In genomic region chr1:3683197-3683596, GRCh38 we compare ENCODE assay signal across 26 cellular contexts. TPM values are rescaled to one million over a fixed set of nuclear protein-coding genes. Genes with fewer than 3 reads are reported as not detected.
"Had no signal": no experiment of that assay in that cellular context is flagged by ENCODE, and none has a peak within 500 bp of the region (broad histone marks: within the 10 kb centered on the region; RNA-seq: fewer than 3 reads in every experiment).

No MANE protein-coding gene starts in this region.

- H3K4me1 ChIP-seq: body of pancreas, SJSA1 had no signal

- H3K27ac ChIP-seq: body of pancreas, SJSA1 had no signal

- DNase-seq: activated CD4-positive, alpha-beta T cell treated with anti-CD3 and anti-CD28 coated beads for 48 hours; activated CD4-positive, alpha-beta T cell treated with anti-CD3 and anti-CD28 coated beads, Interleukin-2, amount 50 U/mL, for 4 hours; activated CD4-positive, CD25-positive, alpha-beta regulatory T cell treated with anti-CD3 and anti-CD28 coated beads, Interleukin-2, amount 50 U/mL, for 72 hours; activated CD8-positive, alpha-beta memory T cell treated with anti-CD3 and anti-CD28 coated beads, Interleukin-2, amount 10 ng/mL, durations not matched to agents 7 days and 5 days; activated effector memory CD4-positive, alpha-beta T cell treated with Interleukin-2 at 50 U/mL for 16 hours; activated naive CD4-positive, alpha-beta T cell; activated T-cell treated with anti-CD3 and anti-CD28 coated beads, Interleukin-2, amount 50 U/mL, for 24 hours; aorta; body of pancreas; central memory CD4-positive, alpha-beta T cell; Karpas-422; MM.1S; NCI-H146; NCI-H1930; NCI-H2171; NCI-H226; NCI-H510A; NCI-H526 treated with DMSO at 0.1 percent for 48 hours; NCI-H82 had no signal

- H3K36me3 ChIP-seq: SJSA1 had no signal

- H3K4me3 Mint-ChIP-seq: activated CD8-positive, alpha-beta memory T cell treated with anti-CD3 and anti-CD28 coated beads, Interleukin-2, amount 10 ng/mL, durations not matched to agents 7 days and 5 days; activated naive CD4-positive, alpha-beta T cell treated with anti-CD3 and anti-CD28 coated beads, Interleukin-2, amount 50 U/mL, for 24 hours; activated T-cell treated with anti-CD3 and anti-CD28 coated beads, Interleukin-2, amount 50 U/mL, for 24 hours; activated T-helper 1 cell treated with anti-CD3 and anti-CD28 coated beads, Interleukin-12 subunit alpha, Interleukin-12 subunit beta, Interleukin-2, Interleukin-4 antibody, amounts not matched to agents 30 ng/mL and 10 ng/mL and 1 ng/mL, durations not matched to agents 14 hours and 24 hours and 36 hours; T-helper 1 cell treated with Interleukin-12 subunit alpha and Interleukin-12 subunit beta and Interleukin-4 antibody, amounts not matched to agents 30 μg/mL and 1 μg/mL, for 36 hours had no signal

- H3K9me3 Mint-ChIP-seq: activated naive CD4-positive, alpha-beta T cell treated with anti-CD3 and anti-CD28 coated beads, Interleukin-2, amount 50 U/mL, for 24 hours; activated T-cell treated with anti-CD3 and anti-CD28 coated beads, Interleukin-2, amount 50 U/mL, for 24 hours; activated T-helper 1 cell treated with anti-CD3 and anti-CD28 coated beads, Interleukin-12 subunit alpha, Interleukin-12 subunit beta, Interleukin-2, Interleukin-4 antibody, amounts not matched to agents 30 ng/mL and 10 ng/mL and 1 ng/mL, durations not matched to agents 14 hours and 24 hours and 36 hours; T-helper 1 cell treated with Interleukin-12 subunit alpha and Interleukin-12 subunit beta and Interleukin-4 antibody, amounts not matched to agents 30 μg/mL and 1 μg/mL, for 36 hours had no signal

- H3K36me3 Mint-ChIP-seq: activated CD8-positive, alpha-beta memory T cell treated with anti-CD3 and anti-CD28 coated beads, Interleukin-2, amount 10 ng/mL, durations not matched to agents 7 days and 5 days; activated naive CD4-positive, alpha-beta T cell treated with anti-CD3 and anti-CD28 coated beads, Interleukin-2, amount 50 U/mL, for 24 hours had no signal

- H3K27ac Mint-ChIP-seq: activated CD8-positive, alpha-beta memory T cell treated with anti-CD3 and anti-CD28 coated beads, Interleukin-2, amount 10 ng/mL, durations not matched to agents 7 days and 5 days; activated naive CD4-positive, alpha-beta T cell treated with anti-CD3 and anti-CD28 coated beads, Interleukin-2, amount 50 U/mL, for 24 hours; activated T-cell treated with anti-CD3 and anti-CD28 coated beads, Interleukin-2, amount 50 U/mL, for 24 hours; activated T-helper 1 cell treated with anti-CD3 and anti-CD28 coated beads, Interleukin-12 subunit alpha, Interleukin-12 subunit beta, Interleukin-2, Interleukin-4 antibody, amounts not matched to agents 30 ng/mL and 10 ng/mL and 1 ng/mL, durations not matched to agents 14 hours and 24 hours and 36 hours; T-helper 1 cell treated with Interleukin-12 subunit alpha and Interleukin-12 subunit beta and Interleukin-4 antibody, amounts not matched to agents 30 μg/mL and 1 μg/mL, for 36 hours had no signal

- H3K9me3 ChIP-seq: body of pancreas, SJSA1 had no signal

- H3K4me3 ChIP-seq: body of pancreas, SJSA1 had no signal

- H3K27me3 Mint-ChIP-seq: activated naive CD4-positive, alpha-beta T cell treated with anti-CD3 and anti-CD28 coated beads, Interleukin-2, amount 50 U/mL, for 24 hours had no signal

- H3K27me3 ChIP-seq: body of pancreas, SJSA1 had no signal

- ATAC-seq: activated CD8-positive, alpha-beta memory T cell treated with anti-CD3 and anti-CD28 coated beads, Interleukin-2, amount 10 ng/mL, durations not matched to agents 7 days and 5 days; body of pancreas; SK-N-SH treated with all-trans-retinoic acid at 6 μM for 48 hours had no signal

RNA-seq across cellular contexts. Expression of gene TP73, which starts 30.9 kb away (rescaled TPM):
- total RNA-seq: Right ventricle myocardium superior, RPMI7951 had no signal
